31 cellular contexts compared by ENCODE assay signal in the genomic region with DNA sequence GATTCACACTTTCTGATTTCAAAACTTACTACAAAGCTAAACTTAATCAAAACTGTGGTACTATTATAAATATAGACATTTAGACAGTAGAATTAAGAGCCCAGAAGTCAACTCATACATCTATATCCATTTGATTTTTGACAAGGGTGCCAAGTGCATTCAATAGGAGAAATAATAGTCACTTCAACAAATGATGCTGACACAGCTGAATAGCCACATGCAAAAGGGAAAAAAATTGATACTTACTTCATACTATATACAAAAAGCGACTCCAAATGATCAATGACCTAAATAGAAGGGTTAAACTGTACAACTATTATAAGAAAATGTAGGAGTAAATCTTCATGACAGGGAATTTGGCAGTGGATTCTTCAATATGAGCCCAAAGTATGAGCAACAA. TPM values are rescaled to one million over a fixed set of nuclear protein-coding genes. Genes with fewer than 3 reads are reported as not detected.
"Had no signal": no experiment of that assay in that cellular context is flagged by ENCODE, and none has a peak within 500 bp of the region (broad histone marks: within the 10 kb centered on the region; RNA-seq: fewer than 3 reads in every experiment).

No MANE protein-coding gene starts in this region.

- ATAC-seq: stimulated activated effector memory CD8-positive, alpha-beta T cell treated with anti-CD3 and anti-CD28 coated beads, Interleukin-12 subunit alpha, Interleukin-12 subunit beta, amount 100 ng/mL, for 72 hours; stimulated activated memory B cell treated with anti-CD40 and anti-IgM and Interleukin-4, amounts not matched to agents 10 μg/mL and 1 μg/mL and 100 μg/mL, for 72 hours; stimulated activated naive B cell treated with anti-CD40 and anti-IgM and Interleukin-4, amounts not matched to agents 10 μg/mL and 1 μg/mL and 100 μg/mL, for 72 hours; stimulated activated naive CD8-positive, alpha-beta T cell treated with anti-CD3 and anti-CD28 coated beads, Interleukin-15, amount 100 ng/mL, for 72 hours; stimulated activated naive CD8-positive, alpha-beta T cell treated with anti-CD3 and anti-CD28 coated beads, Interleukin-15, Interleukin-2, amounts not matched to agents 100 U/mL and 50 U/mL, for 24 hours; upper lobe of right lung had no signal

- H3K36me3 Mint-ChIP-seq: stimulated activated effector memory CD8-positive, alpha-beta T cell treated with anti-CD3 and anti-CD28 coated beads, Interleukin-12 subunit alpha, Interleukin-12 subunit beta, amount 100 ng/mL, for 72 hours; stimulated activated memory B cell treated with anti-CD40 and anti-IgM and Interleukin-4, amounts not matched to agents 10 μg/mL and 1 μg/mL and 100 μg/mL, for 72 hours; stimulated activated naive B cell treated with anti-CD40 and anti-IgM and Interleukin-4, amounts not matched to agents 10 μg/mL and 1 μg/mL and 100 μg/mL, for 72 hours had no signal

- H3K27ac Mint-ChIP-seq: stimulated activated effector memory CD8-positive, alpha-beta T cell treated with anti-CD3 and anti-CD28 coated beads, Interleukin-12 subunit alpha, Interleukin-12 subunit beta, amount 100 ng/mL, for 72 hours; stimulated activated memory B cell treated with anti-CD40 and anti-IgM and Interleukin-4, amounts not matched to agents 10 μg/mL and 1 μg/mL and 100 μg/mL, for 72 hours; stimulated activated naive B cell treated with anti-CD40 and anti-IgM and Interleukin-4, amounts not matched to agents 10 μg/mL and 1 μg/mL and 100 μg/mL, for 72 hours; stimulated activated naive CD8-positive, alpha-beta T cell treated with anti-CD3 and anti-CD28 coated beads, Interleukin-15, amount 100 ng/mL, for 72 hours; stimulated activated naive CD8-positive, alpha-beta T cell treated with anti-CD3 and anti-CD28 coated beads, Interleukin-15, Interleukin-2, amounts not matched to agents 100 ng/mL and 50 ng/mL, for 24 hours; type B pancreatic cell had no signal

- H3K9me3 ChIP-seq: suprapubic skin, testis, thoracic aorta, thyroid gland, tibial artery, transverse colon, upper lobe of left lung, upper lobe of right lung, uterus, vagina had no signal

- H3K4me3 Mint-ChIP-seq: stimulated activated effector memory CD8-positive, alpha-beta T cell treated with anti-CD3 and anti-CD28 coated beads, Interleukin-12 subunit alpha, Interleukin-12 subunit beta, amount 100 ng/mL, for 72 hours; stimulated activated memory B cell treated with anti-CD40 and anti-IgM and Interleukin-4, amounts not matched to agents 10 μg/mL and 1 μg/mL and 100 μg/mL, for 72 hours; stimulated activated naive B cell treated with anti-CD40 and anti-IgM and Interleukin-4, amounts not matched to agents 10 μg/mL and 1 μg/mL and 100 μg/mL, for 72 hours; stimulated activated naive CD8-positive, alpha-beta T cell treated with anti-CD3 and anti-CD28 coated beads, Interleukin-15, amount 100 ng/mL, for 72 hours; stimulated activated naive CD8-positive, alpha-beta T cell treated with anti-CD3 and anti-CD28 coated beads, Interleukin-15, Interleukin-2, amounts not matched to agents 100 ng/mL and 50 ng/mL, for 24 hours; type B pancreatic cell had no signal

- H3K9me3 Mint-ChIP-seq: type B pancreatic cell had no signal

- H3K27me3 ChIP-seq: stomach, suprapubic skin, testis, thyroid gland, tibial artery, tibial nerve, transverse colon, upper lobe of left lung, upper lobe of right lung, uterus, vagina had no signal

- FAIRE-seq: urothelium cell line had no signal

- H3K36me3 ChIP-seq: stomach, suprapubic skin, thoracic aorta, thyroid gland, tibial artery, tibial nerve, transverse colon, upper lobe of left lung, upper lobe of right lung, uterus, vagina had no signal

- H3K27me3 Mint-ChIP-seq: stimulated activated memory B cell treated with anti-CD40 and anti-IgM and Interleukin-4, amounts not matched to agents 10 μg/mL and 1 μg/mL and 100 μg/mL, for 72 hours; stimulated activated naive B cell treated with anti-CD40 and anti-IgM and Interleukin-4, amounts not matched to agents 10 μg/mL and 1 μg/mL and 100 μg/mL, for 72 hours; stimulated activated naive CD8-positive, alpha-beta T cell treated with anti-CD3 and anti-CD28 coated beads, Interleukin-15, amount 100 ng/mL, for 72 hours; stimulated activated naive CD8-positive, alpha-beta T cell treated with anti-CD3 and anti-CD28 coated beads, Interleukin-15, Interleukin-2, amounts not matched to agents 100 ng/mL and 50 ng/mL, for 24 hours had no signal

- DNase-seq: stimulated activated CD4-positive, alpha-beta T cell treated with anti-CD3 and anti-CD28 coated beads, Interleukin-2, amount 100 ng/mL, for 48 hours; stimulated activated CD4-positive, alpha-beta T cell treated with anti-CD3 and anti-CD28 coated beads, Interleukin-4, amount 100 ng/mL, for 1 hour; stimulated activated CD4-positive, alpha-beta T cell treated with anti-CD3 and anti-CD28 coated beads, Interleukin-4, amount 100 ng/mL, for 24 hours; stimulated activated CD4-positive, alpha-beta T cell treated with anti-CD3 and anti-CD28 coated beads, Interleukin-4, amount 100 ng/mL, for 4 hours; stimulated activated CD8-positive, alpha-beta memory T cell treated with anti-CD3 and anti-CD28 coated beads, Interleukin-4, amount 100 ng/mL, for 48 hours; stimulated activated naive B cell treated with anti-CD40 and anti-IgM and Interleukin-4, amounts not matched to agents 10 μg/mL and 1 μg/mL and 100 μg/mL, for 72 hours; stimulated activated naive CD4-positive, alpha-beta T cell; stimulated activated naive CD4-positive, alpha-beta T cell treated with Interleukin-2 at 50 U/mL for 16 hours; stimulated activated naive CD8-positive, alpha-beta T cell treated with anti-CD3 and anti-CD28 coated beads, Interleukin-15, amount 100 ng/mL, for 72 hours; stimulated activated naive CD8-positive, alpha-beta T cell treated with anti-CD3 and anti-CD28 coated beads, Interleukin-15, Interleukin-2, amounts not matched to agents 100 U/mL and 50 U/mL, for 24 hours; stomach; substantia nigra; testis; thyroid gland; tibial artery; transverse colon; trophoblast cell; upper lobe of left lung; upper lobe of right lung; uterus had no signal

- H3K4me1 Mint-ChIP-seq: stimulated activated effector memory CD8-positive, alpha-beta T cell treated with anti-CD3 and anti-CD28 coated beads, Interleukin-12 subunit alpha, Interleukin-12 subunit beta, amount 100 ng/mL, for 72 hours; stimulated activated memory B cell treated with anti-CD40 and anti-IgM and Interleukin-4, amounts not matched to agents 10 μg/mL and 1 μg/mL and 100 μg/mL, for 72 hours; stimulated activated naive B cell treated with anti-CD40 and anti-IgM and Interleukin-4, amounts not matched to agents 10 μg/mL and 1 μg/mL and 100 μg/mL, for 72 hours; stimulated activated naive CD8-positive, alpha-beta T cell treated with anti-CD3 and anti-CD28 coated beads, Interleukin-15, amount 100 ng/mL, for 72 hours had no signal

- H3K4me3 ChIP-seq: stomach, suprapubic skin, testis, thoracic aorta, thyroid gland, tibial artery, tibial nerve, transverse colon, upper lobe of left lung, upper lobe of right lung, uterus, vagina had no signal

- H3K27ac ChIP-seq: stomach, suprapubic skin, testis, thoracic aorta, thyroid gland, tibial artery, tibial nerve, transverse colon, upper lobe of left lung, upper lobe of right lung, uterus, vagina had no signal

- H3K4me1 ChIP-seq: stomach, suprapubic skin, testis, thyroid gland, tibial artery, tibial nerve, upper lobe of left lung, upper lobe of right lung, uterus, vagina had no signal

RNA-seq across cellular contexts. Expression of a gene that starts 40.7 kb away (rescaled TPM):
- total RNA-seq: subcutaneous adipose tissue, suprapubic skin, thoracic aorta, thyroid gland, upper lobe of right lung had no signal
- polyA plus RNA-seq: thymus had no signal
